ENCODE assay signal across 11 cellular contexts in the genomic region with DNA sequence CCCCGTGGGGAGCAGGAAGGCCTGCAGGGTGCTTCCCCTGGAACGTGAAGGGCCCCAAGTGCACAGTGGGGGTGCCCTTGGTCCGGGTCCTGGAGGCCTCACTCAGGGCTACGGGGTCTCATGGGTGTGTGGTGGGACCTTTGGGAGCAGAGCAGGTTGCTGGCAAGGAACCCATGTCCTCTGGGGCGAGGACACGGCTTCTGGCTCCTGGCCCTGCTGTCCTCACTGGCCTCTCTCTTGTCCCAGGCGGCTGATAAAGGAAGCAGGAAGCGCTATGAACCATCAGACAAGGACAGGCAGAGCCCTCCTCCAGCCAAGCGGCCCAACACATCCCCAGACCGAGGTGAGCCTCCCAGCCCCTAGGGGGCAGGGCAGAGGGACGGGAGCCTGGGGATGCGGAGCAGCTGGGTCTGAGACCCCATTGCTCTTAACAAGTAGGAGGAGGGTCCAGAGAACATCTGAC. TPM values are rescaled to one million over a fixed set of nuclear protein-coding genes. Genes with fewer than 3 reads are reported as not detected.
DNase-seq lines count a peak whose midpoint lies in the region; ATAC-seq and TF ChIP-seq lines count a peak whose summit lies in the region.
"Had no signal": no experiment of that assay in that cellular context is flagged by ENCODE, and none has a peak within 500 bp of the region (broad histone marks: within the 10 kb centered on the region; RNA-seq: fewer than 3 reads in every experiment).

No MANE protein-coding gene starts in this region.

- H3K4me3 ChIP-seq in hepatocyte, result no peak overlapping the region
- no peak overlapping the region for H3K4me3 ChIP-seq in MG63
- H3K4me3 ChIP-seq: upper lobe of left lung had no signal

- no peaks in the 10 kb centered on the region for H3K79me2 ChIP-seq in hepatocyte

- H2AFZ ChIP-seq in hepatocyte, result no peak overlapping the region

- H3K4me2 ChIP-seq in hepatocyte, result no peak overlapping the region

- in situ Hi-C loops in SK-MEL-5 (cut with HindIII; ENCODE audit: low pct_unique_long_range_greater_than_20kb, low sequenced_read_pairs), result no loop called here

- H3K27ac ChIP-seq in hepatocyte, result no peak overlapping the region
- H3K27ac ChIP-seq: HL-60, upper lobe of left lung had no signal

- H3K4me1 ChIP-seq in hepatocyte (ENCODE audit: insufficient read depth), result no peaks in the 10 kb centered on the region

- peak; percentile 31 for TF ChIP-seq CTCF in GM10248 (IDR thresholded peaks at IDR 0.05; ENCODE audit: control extremely low read depth, extremely low read depth, low read depth, missing control alignments)
- TF ChIP-seq CTCF in hepatocyte (IDR thresholded peaks at IDR 0.05; ENCODE audit: poor library complexity), result peak; percentile 24

- H3K9me3 ChIP-seq in hepatocyte (ENCODE audit: low read depth), result no peaks in the 10 kb centered on the region
- no peaks in the 10 kb centered on the region for H3K9me3 ChIP-seq in MG63
- H3K9me3 ChIP-seq: upper lobe of left lung had no signal

- POLR2A ChIA-PET in GM10248 (lab: Yijun Ruan, JAX), result no interaction called here

- peak; percentile 98 for DNase-seq in 8988T
- no peak for DNase-seq in GM10248 (ENCODE audit: extremely low spot score)
- DNase-seq in SK-MEL-5 (ENCODE audit: low read depth, low spot score), result peak; percentile 51
- no peak for DNase-seq in hepatocyte (ENCODE audit: low spot score)
- no peak for DNase-seq in MG63
- no peak for DNase-seq in AG08396 (ENCODE audit: low spot score)
- DNase-seq: activated CD4-positive, alpha-beta T cell treated with anti-CD3 and anti-CD28 coated beads for 4 hours had no signal

- H4K20me1 ChIP-seq in hepatocyte (ENCODE audit: insufficient read depth, poor library complexity, severe bottlenecking), result peaks cover 5% of the 10 kb centered on the region

- 83% methylated on average over 12 of the region's 12 CpGs for WGBS in hepatocyte (ENCODE audit: low lambda C conversion rate, missing lambda C conversion rate)

- H3K27me3 ChIP-seq in hepatocyte (no peaks in the 10 kb centered on the region), MG63 (no peaks in the 10 kb centered on the region)
- H3K27me3 ChIP-seq: upper lobe of left lung had no signal

- H3K36me3 ChIP-seq in hepatocyte (replicated peaks; ENCODE audit: insufficient read depth, low read depth), result no peaks in the 10 kb centered on the region
- no peaks in the 10 kb centered on the region for H3K36me3 ChIP-seq in MG63

- CTCF ChIA-PET in GM10248 (lab: Yijun Ruan, JAX), result interaction anchor here (1.5 to 2.3 kb wide), 2 partner anchors 8 to 11 kb away, joined by 3 to 7 read pairs; no protein-coding TSS in a partner anchor

- ATAC-seq in HG02763 (IDR thresholded peaks at IDR 0.05; ENCODE audit: unreplicated experiment), result no peak
- no peak for ATAC-seq in GM18519 (IDR thresholded peaks at IDR 0.05; ENCODE audit: low FRiP score, unreplicated experiment)

- no peaks in the 10 kb centered on the region for H3K9me2 ChIP-seq in hepatocyte (replicated peaks; ENCODE audit: insufficient read depth)

RNA-seq across cellular contexts. Expression of gene IL17C, which starts 9.8 kb away (rescaled TPM):
- not detected in 2 replicates for total RNA-seq in SK-MEL-5 (2014; rRNA removed; shearing (Covaris generic))
- polyA plus RNA-seq in SK-MEL-5 (2015; cell fraction: cytosol; rRNA removed), result not detected in 2 replicates
- polyA plus RNA-seq in SK-MEL-5 (2015; cell fraction: nucleus; rRNA removed), result not detected in 2 replicates
- 0.40 TPM in 1 of 2 replicates, not detected in the other for total RNA-seq in hepatocyte
- 0.57 and 0.79 TPM in 2 replicates for polyA plus RNA-seq in hepatocyte
- total RNA-seq in MG63 (2014; rRNA removed; shearing (Covaris generic); ENCODE audit: low replicate concordance), result not detected in 2 replicates

RNA-seq across cellular contexts. Expression of gene CYBA, which starts 22.3 kb away (rescaled TPM):
- total RNA-seq in SK-MEL-5 (2014; rRNA removed; shearing (Covaris generic)), result 34.2 and 41.9 TPM in 2 replicates
- polyA plus RNA-seq in SK-MEL-5 (2015; cell fraction: cytosol; rRNA removed), result 32.9 and 58.6 TPM in 2 replicates
- polyA plus RNA-seq in SK-MEL-5 (2015; cell fraction: nucleus; rRNA removed), result 15.0 and 20.2 TPM in 2 replicates
- 196 and 255 TPM in 2 replicates for total RNA-seq in hepatocyte
- polyA plus RNA-seq in hepatocyte, result 419 and 516 TPM in 2 replicates
- total RNA-seq in MG63 (2014; rRNA removed; shearing (Covaris generic); ENCODE audit: low replicate concordance), result 10.7 and 21.2 TPM in 2 replicates

RNA-seq across cellular contexts. Expression of gene MVD, which starts 34.3 kb away (rescaled TPM):
- 11.6 and 13.0 TPM in 2 replicates for total RNA-seq in SK-MEL-5 (2014; rRNA removed; shearing (Covaris generic))
- 16.4 and 17.1 TPM in 2 replicates for polyA plus RNA-seq in SK-MEL-5 (2015; cell fraction: cytosol; rRNA removed)
- 74.7 and 84.0 TPM in 2 replicates for polyA plus RNA-seq in SK-MEL-5 (2015; cell fraction: nucleus; rRNA removed)
- 71.9 and 78.6 TPM in 2 replicates for total RNA-seq in hepatocyte
- polyA plus RNA-seq in hepatocyte, result 142 and 152 TPM in 2 replicates
- 16.8 and 25.7 TPM in 2 replicates for total RNA-seq in MG63 (2014; rRNA removed; shearing (Covaris generic); ENCODE audit: low replicate concordance)

RNA-seq across cellular contexts. Expression of gene SNAI3, which starts 57.8 kb away (rescaled TPM):
- not detected in 2 replicates for total RNA-seq in SK-MEL-5 (2014; rRNA removed; shearing (Covaris generic))
- 0.23 TPM in 1 of 2 replicates, not detected in the other for polyA plus RNA-seq in SK-MEL-5 (2015; cell fraction: cytosol; rRNA removed)
- not detected in 2 replicates for polyA plus RNA-seq in SK-MEL-5 (2015; cell fraction: nucleus; rRNA removed)
- 1.7 and 2.5 TPM in 2 replicates for total RNA-seq in hepatocyte
- polyA plus RNA-seq in hepatocyte, result 4.1 and 5.0 TPM in 2 replicates
- not detected in 2 replicates for total RNA-seq in MG63 (2014; rRNA removed; shearing (Covaris generic); ENCODE audit: low replicate concordance)

RNA-seq across cellular contexts. Expression of gene ZC3H18, which starts 58.3 kb away (rescaled TPM):
- 5.9 and 10.4 TPM in 2 replicates for total RNA-seq in SK-MEL-5 (2014; rRNA removed; shearing (Covaris generic))
- 39.7 and 40.3 TPM in 2 replicates for polyA plus RNA-seq in SK-MEL-5 (2015; cell fraction: cytosol; rRNA removed)
- 48.3 and 51.8 TPM in 2 replicates for polyA plus RNA-seq in SK-MEL-5 (2015; cell fraction: nucleus; rRNA removed)
- 8.1 and 16.8 TPM in 2 replicates for total RNA-seq in hepatocyte
- polyA plus RNA-seq in hepatocyte, result 30.7 and 37.1 TPM in 2 replicates
- total RNA-seq in MG63 (2014; rRNA removed; shearing (Covaris generic); ENCODE audit: low replicate concordance), result 10.9 and 13.2 TPM in 2 replicates

Comparison
In these comparisons a context has a peak if more than half of its experiments do, and no peak if none do; other contexts are left out.
1. DNase-seq: peak in 8988T (single experiment) and SK-MEL-5 (single experiment); none in GM10248 (single experiment), hepatocyte (single experiment), MG63 (single experiment) and AG08396 (single experiment).